ENCODE assay signal across 8 cellular contexts in genomic region chr7:129091484-129092002, GRCh38. TPM values are rescaled to one million over a fixed set of nuclear protein-coding genes. Genes with fewer than 3 reads are reported as not detected.
DNase-seq lines count a peak whose midpoint lies in the region; ATAC-seq and TF ChIP-seq lines count a peak whose summit lies in the region.

No MANE protein-coding gene starts in this region.

- intact Hi-C loops in activated CD4-positive, alpha-beta memory T cell treated with anti-CD3 and anti-CD28 coated beads for 36 hours (cut with micrococcal nuclease) = loop anchor here (1.0 to 5.0 kb wide), 5 partner anchors 83 to 250 kb away; no protein-coding TSS in a partner anchor

- H3K27me3 ChIP-seq in lung (ENCODE audit: control insufficient read depth, insufficient read depth) = no peaks in the 10 kb centered on the region

- H3K36me3 ChIP-seq in lung (ENCODE audit: control insufficient read depth in 2 of 2, insufficient read depth in 2 of 2, low read length in 2 of 2) = no peaks in the 10 kb centered on the region

- peak overlapping the region; percentile 52 for H3K27ac Mint-ChIP-seq in activated CD4-positive, alpha-beta memory T cell treated with anti-CD3 and anti-CD28 coated beads for 36 hours

- no peak overlapping the region for H3K4me3 ChIP-seq in lung

- POLR2A ChIA-PET in activated CD4-positive, alpha-beta memory T cell treated with anti-CD3 and anti-CD28 coated beads for 36 hours (lab: Charles Lee) = no interaction called here

- H3K36me3 Mint-ChIP-seq in activated CD4-positive, alpha-beta memory T cell treated with anti-CD3 and anti-CD28 coated beads for 36 hours = no peaks in the 10 kb centered on the region

- H3K4me1 Mint-ChIP-seq in activated CD4-positive, alpha-beta memory T cell treated with anti-CD3 and anti-CD28 coated beads for 36 hours (ENCODE audit: low read depth) = peaks cover 15% of the 10 kb centered on the region

- no peaks in the 10 kb centered on the region for H3K9me3 Mint-ChIP-seq in activated CD4-positive, alpha-beta memory T cell treated with anti-CD3 and anti-CD28 coated beads for 36 hours

- H3K9me3 ChIP-seq in lung (ENCODE audit: control insufficient read depth in 2 of 2, insufficient read depth in 1 of 2, low read length in 1 of 2) = no peaks in the 10 kb centered on the region

- no peak overlapping the region for H3K4me3 Mint-ChIP-seq in activated CD4-positive, alpha-beta memory T cell treated with anti-CD3 and anti-CD28 coated beads for 36 hours

- 4 to 6% methylated on average over 11 of the region's 11 CpGs for whole genome bisulfite sequencing in lung, 2 donors

- ATAC-seq in HG03457 (IDR thresholded peaks at IDR 0.05; ENCODE audit: unreplicated experiment) (peak; percentile 40), lung (ENCODE audit: insufficient read depth, low FRiP score) (peak; percentile 97), GM18858 (IDR thresholded peaks at IDR 0.05; ENCODE audit: unreplicated experiment) (no peak)

- H3K27me3 Mint-ChIP-seq in activated CD4-positive, alpha-beta memory T cell treated with anti-CD3 and anti-CD28 coated beads for 36 hours = peaks cover 1% of the 10 kb centered on the region

- CTCF ChIA-PET in activated CD4-positive, alpha-beta memory T cell treated with anti-CD3 and anti-CD28 coated beads for 36 hours (lab: Charles Lee) = interaction anchor here (0.6 to 5.3 kb wide), 62 partner anchors 9 to 1386 kb away, joined by 3 to 70 read pairs (median 5); partner anchors contain the start of genes ATP6V1F, KCP and TNPO3

- peak; percentile 65 for DNase-seq in NCI-H526 treated with DMSO at 0.1 percent for 48 hours (lab: John Stamatoyannopoulos, UW)
- peak; percentile 93 for DNase-seq in activated CD4-positive, alpha-beta memory T cell treated with anti-CD3 and anti-CD28 coated beads for 36 hours
- peak; percentile 94 for DNase-seq in ecto neural progenitor cell (ENCODE audit: low spot score)
- peak; percentile 87 for DNase-seq in lung (ENCODE audit: low spot score)
- DNase-seq in stimulated activated CD8-positive, alpha-beta memory T cell treated with anti-CD3 and anti-CD28 coated beads, Interleukin-12 subunit alpha, Interleukin-12 subunit beta, amount 100 ng/mL, for 4 hours (ENCODE audit: low read depth) = peak; percentile 63

- H3K27ac ChIP-seq in lung (ENCODE audit: low read depth in 1 of 2, low read length in 1 of 2) = no peak overlapping the region

- no peaks in the 10 kb centered on the region for H3K4me1 ChIP-seq in lung (ENCODE audit: control insufficient read depth in 2 of 2, insufficient read depth in 2 of 2, low read length in 2 of 2)

- TF ChIP-seq CTCF in GM12872 (IDR thresholded peaks at IDR 0.05; ENCODE audit: insufficient read depth, low read depth, low read length) (peak; percentile 99), lung (IDR thresholded peaks at IDR 0.05; ENCODE audit: control extremely low read depth, extremely low read depth) (peak; percentile 86)

RNA-seq across cellular contexts. Expression of gene TNPO3, which starts 36.6 kb away (rescaled TPM):
- total RNA-seq in activated CD4-positive, alpha-beta memory T cell treated with anti-CD3 and anti-CD28 coated beads for 36 hours = 10 to 100 TPM; 53.4 to 54.5 TPM
- 10 to 100 TPM; 32.5 to 45.9 TPM for total RNA-seq in lung
- polyA plus RNA-seq in lung = 10 to 100 TPM; 12.3 to 19.3 TPM

RNA-seq across cellular contexts. Expression of gene TSPAN33, which starts 53.0 kb away (rescaled TPM):
- 1 to 10 TPM; 3.3 to 4.1 TPM for total RNA-seq in activated CD4-positive, alpha-beta memory T cell treated with anti-CD3 and anti-CD28 coated beads for 36 hours
- total RNA-seq in lung = 1 to 10 TPM; 4.5 to 7.3 TPM
- polyA plus RNA-seq in lung = 1 to 10 TPM; 3.3 to 8.2 TPM
